In genomic region chrX:82934980-82935379, GRCh38 we compare ENCODE assay signal across 23 cellular contexts.
"Had no signal": no experiment of that assay in that cellular context is flagged by ENCODE, and none has a peak within 500 bp of the region (broad histone marks: within the 10 kb centered on the region; RNA-seq: fewer than 3 reads in every experiment).

No MANE protein-coding gene starts in this region.

- H3K4me1 ChIP-seq: SJSA1 had no signal

- H3K27me3 ChIP-seq: MG63, SJSA1 had no signal

- H3K9me3 ChIP-seq: MG63, SJSA1 had no signal

- FAIRE-seq: RCC 7860 had no signal

- H3K4me3 ChIP-seq: MG63, SJSA1, SK-N-MC had no signal

- DNase-seq: Karpas-422, KG1, MG63, NCI-H1092, NCI-H1105 treated with DMSO at 0.1 percent for 48 hours, NCI-H1417 treated with DMSO at 0.1 percent for 48 hours, NCI-H146, NCI-H1694 treated with DMSO at 0.1 percent for 48 hours, NCI-H2029, NCI-H2081 treated with DMSO at 0.1 percent for 48 hours, NCI-H2171, NCI-H226, NCI-H446, NCI-H510A, NCI-H524 treated with DMSO at 0.1 percent for 48 hours, NCI-H69, NCI-H774, Right ventricle myocardium superior, RPMI8226, SIG-M5 had no signal

- H3K36me3 ChIP-seq: MG63, SJSA1 had no signal

- H3K27ac ChIP-seq: SJSA1, SK-N-MC had no signal
